Comparison of ENCODE assay signal across 13 cellular contexts in genomic region chr7:2444476-2444875, GRCh38. TPM values are rescaled to one million over a fixed set of nuclear protein-coding genes. Genes with fewer than 3 reads are reported as not detected.
DNase-seq lines count a peak whose midpoint lies in the region; ATAC-seq and TF ChIP-seq lines count a peak whose summit lies in the region.
"Had no signal": no experiment of that assay in that cellular context is flagged by ENCODE, and none has a peak within 500 bp of the region (broad histone marks: within the 10 kb centered on the region; RNA-seq: fewer than 3 reads in every experiment).

No MANE protein-coding gene starts in this region.

- ATAC-seq in HG03175 (IDR thresholded peaks at IDR 0.05; ENCODE audit: unreplicated experiment), result no peak
- no peak for ATAC-seq in GM18907 (IDR thresholded peaks at IDR 0.05; ENCODE audit: unreplicated experiment)

- H3K9me3 ChIP-seq in AG04450 (ENCODE audit: control insufficient read depth, insufficient read depth, low read length), result peaks cover 2% of the 10 kb centered on the region; the same call in 1 of the 2 replicates
- H3K9me3 ChIP-seq in NT2/D1 (ENCODE audit: insufficient read depth, low read length), result no peaks in the 10 kb centered on the region
- H3K9me3 ChIP-seq: thyroid gland had no signal

- no peaks in the 10 kb centered on the region for H3K27me3 ChIP-seq in AG04450 (ENCODE audit: control insufficient read depth, insufficient read depth, low read length)
- H3K27me3 ChIP-seq in NT2/D1 (ENCODE audit: insufficient read depth, insufficient read length), result no peaks in the 10 kb centered on the region
- H3K27me3 ChIP-seq: thyroid gland had no signal

- H3K4me3 ChIP-seq in AG04450 (ENCODE audit: low read depth, low read length) (no peak overlapping the region), NT2/D1 (ENCODE audit: insufficient read length, low read depth) (no peak overlapping the region)
- H3K4me3 ChIP-seq: thyroid gland had no signal

- TF ChIP-seq CTCF in AG04450 (IDR thresholded peaks at IDR 0.05; ENCODE audit: low read depth, low read length), result no peak
- no peak for TF ChIP-seq CTCF in GM20000 (IDR thresholded peaks at IDR 0.05; ENCODE audit: extremely low read depth, missing control alignments)

- peak overlapping the region; percentile 36 for H3K9ac ChIP-seq in NT2/D1 (ENCODE audit: insufficient read length, low read depth)

- POLR2A ChIA-PET in AG04450 (lab: Yijun Ruan, JAX), result interaction anchor here (1.5 kb wide), 1 partner anchor 89 kb away, joined by 3 read pairs; no protein-coding TSS in a partner anchor

- H3K36me3 ChIP-seq in NT2/D1 (ENCODE audit: insufficient read depth, insufficient read length, low read length), result peaks cover 24% of the 10 kb centered on the region
- H3K36me3 ChIP-seq: thyroid gland had no signal

- H3K27ac ChIP-seq in AG04450 (ENCODE audit: low read depth, low read length), result peak overlapping the region; percentile 52
- H3K27ac ChIP-seq: C4-2B, thyroid gland had no signal

- peak; percentile 33 for DNase-seq in AG04450 (ENCODE audit: low read depth, low spot score)
- DNase-seq in NT2/D1 (ENCODE audit: low read depth, low spot score), result no peak
- DNase-seq in fibroblast of peridontal ligament (ENCODE audit: extremely low read depth), result peak; percentile 86
- peak; percentile 71 for DNase-seq in myocyte (ENCODE audit: low read depth)
- no peak for DNase-seq in effector CD4-positive, alpha-beta T cell
- DNase-seq in GM20000 (ENCODE audit: low spot score), result no peak
- DNase-seq: stimulated activated CD4-positive, alpha-beta T cell treated with anti-CD3 and anti-CD28 coated beads, Interleukin-2, amount 100 ng/mL, for 48 hours; thyroid gland had no signal

- CTCF ChIA-PET in AG04450 (lab: Charles Lee), result no interaction called here

- peaks cover 8% of the 10 kb centered on the region for H3K4me1 ChIP-seq in NT2/D1 (ENCODE audit: insufficient read depth, insufficient read length)

RNA-seq across cellular contexts. Expression of gene GRIFIN, which starts 31.7 kb away (rescaled TPM):
- polyA plus RNA-seq in AG04450 (2011; rRNA removed), result not detected in 2 replicates
- polyA minus RNA-seq in AG04450 (2011; rRNA and poly(A)+ RNA removed), result not detected in 2 replicates
- not detected in 2 replicates for total RNA-seq in myocyte
- polyA plus RNA-seq in myocyte (2012), result not detected
- total RNA-seq: epithelial cell of proximal tubule, HT-29, thyroid gland had no signal

RNA-seq across cellular contexts. Expression of gene CHST12, which starts 41.1 kb away (rescaled TPM):
- polyA plus RNA-seq in AG04450 (2011; rRNA removed), result 8.7 and 13.4 TPM in 2 replicates
- 4.0 and 4.3 TPM in 2 replicates for polyA minus RNA-seq in AG04450 (2011; rRNA and poly(A)+ RNA removed)
- total RNA-seq in myocyte, result 6.8 and 8.6 TPM in 2 replicates
- 20.6 TPM for polyA plus RNA-seq in myocyte (2012)

Comparison
In these comparisons a context has a peak if more than half of its experiments do, and no peak if none do; other contexts are left out.
1. DNase-seq: peak in AG04450 (single experiment), fibroblast of peridontal ligament (single experiment) and myocyte (single experiment); none in NT2/D1 (single experiment), effector CD4-positive, alpha-beta T cell (single experiment) and GM20000 (single experiment).